1 cellular context compared by ENCODE assay signal in genomic region chr19:41321600-41322270, GRCh38.
TF ChIP-seq lines count a peak whose summit lies in the region.

No MANE protein-coding gene starts in this region.

TF ChIP-seq in A549, 52 proteins besides CTCF, POLR2A, EP300 and RAD21 (continued from another document):
- TF ChIP-seq E2F6 (IDR thresholded peaks at IDR 0.05; ENCODE audit: borderline replicate concordance, low read depth), result no peak
- no peak for TF ChIP-seq HEYL (CRISPR knock-in tag; IDR thresholded peaks at IDR 0.05)
- no peak for TF ChIP-seq ELK1 (IDR thresholded peaks at IDR 0.05; ENCODE audit: low read depth, low read length)
- no peak for TF ChIP-seq CBX8 (IDR thresholded peaks at IDR 0.05)
- TF ChIP-seq ATOH8 (CRISPR knock-in tag; IDR thresholded peaks at IDR 0.05; ENCODE audit: low read depth), result no peak
- TF ChIP-seq KDM1A (IDR thresholded peaks at IDR 0.05; ENCODE audit: low read depth), result no peak
- no peak; the same call in 1 of the 2 replicates for TF ChIP-seq POLR2AphosphoS2 (conservative IDR thresholded peaks at IDR 0.05; ENCODE audit: low read length)
- TF ChIP-seq RNF2 (IDR thresholded peaks at IDR 0.05; ENCODE audit: borderline replicate concordance, low read depth), result no peak
- TF ChIP-seq JUNB (IDR thresholded peaks at IDR 0.05), result no peak
- TF ChIP-seq CBX2 (IDR thresholded peaks at IDR 0.05; ENCODE audit: borderline replicate concordance, low read depth), result no peak
- no peak for TF ChIP-seq TP53 (CRISPR knock-in tag; IDR thresholded peaks at IDR 0.05)
- no peak for TF ChIP-seq NPAS2 (CRISPR knock-in tag; IDR thresholded peaks at IDR 0.05; ENCODE audit: borderline replicate concordance)
- TF ChIP-seq MYC (IDR thresholded peaks at IDR 0.05; ENCODE audit: borderline replicate concordance, low read length), result no peak
- TF ChIP-seq NFE2L2 (conservative IDR thresholded peaks at IDR 0.05; ENCODE audit: low read length), result no peak
- TF ChIP-seq CHD2 (IDR thresholded peaks at IDR 0.05; ENCODE audit: low read length, partially characterized antibody), result no peak
- no peak for TF ChIP-seq EHMT2 (IDR thresholded peaks at IDR 0.05; ENCODE audit: low read depth)
- TF ChIP-seq HOXB5 (CRISPR knock-in tag; IDR thresholded peaks at IDR 0.05), result no peak
- peak in 1 of 2 experiments; percentile 1; a peak in 1 of 5 replicates for TF ChIP-seq JUN (IDR thresholded peaks at IDR 0.05)
- no peak for TF ChIP-seq REST (IDR thresholded peaks at IDR 0.05)
- no peak for TF ChIP-seq HES2 (IDR thresholded peaks at IDR 0.05)
- TF ChIP-seq MAFK (IDR thresholded peaks at IDR 0.05; ENCODE audit: partially characterized antibody), result peak; percentile 62
- no peak for TF ChIP-seq HOXA7 (CRISPR knock-in tag; IDR thresholded peaks at IDR 0.05)
- no peak for TF ChIP-seq KDM5A (IDR thresholded peaks at IDR 0.05)
- peak; percentile 83 for TF ChIP-seq SMC3 (IDR thresholded peaks at IDR 0.05)
- no peak for TF ChIP-seq CHD4 (IDR thresholded peaks at IDR 0.05; ENCODE audit: borderline replicate concordance)
- TF ChIP-seq PHF8 (IDR thresholded peaks at IDR 0.05; ENCODE audit: borderline replicate concordance, low read depth), result no peak
- no peak for TF ChIP-seq NR3C1 (IDR thresholded peaks at IDR 0.05)
